ENCODE assay signal across 6 cellular contexts in genomic region chr1:153115268-153115667, GRCh38. TPM values are rescaled to one million over a fixed set of nuclear protein-coding genes. Genes with fewer than 3 reads are reported as not detected.
"Had no signal": no experiment of that assay in that cellular context is flagged by ENCODE, and none has a peak within 500 bp of the region (broad histone marks: within the 10 kb centered on the region; RNA-seq: fewer than 3 reads in every experiment).

No MANE protein-coding gene starts in this region.

RNA-seq across cellular contexts. Expression of gene SPRR2F, which starts 2.0 kb away (rescaled TPM):
- total RNA-seq: GM23338, H4, H7, HFFc6, HT1080, IMR-90 had no signal
- polyA plus RNA-seq: IMR-90 had no signal

RNA-seq across cellular contexts. Expression of gene SPRR2E, which starts 20.9 kb away (rescaled TPM):
- total RNA-seq: GM23338, H4, H7, HFFc6, HT1080, IMR-90 had no signal
- polyA plus RNA-seq: GM23338, IMR-90 had no signal

RNA-seq across cellular contexts. Expression of gene SPRR2G, which starts 35.4 kb away (rescaled TPM):
- total RNA-seq: GM23338, H4, H7, HFFc6, HT1080, IMR-90 had no signal
- polyA plus RNA-seq: GM23338, IMR-90 had no signal

RNA-seq across cellular contexts. Expression of gene SPRR2B, which starts 43.9 kb away (rescaled TPM):
- total RNA-seq: GM23338, H4, H7, HFFc6, HT1080, IMR-90 had no signal
- polyA plus RNA-seq: GM23338, IMR-90 had no signal

RNA-seq across cellular contexts. Expression of gene SPRR2A, which starts 58.0 kb away (rescaled TPM):
- total RNA-seq: GM23338, H4, H7, HFFc6, HT1080, IMR-90 had no signal
- polyA plus RNA-seq: GM23338, IMR-90 had no signal
